8 cellular contexts compared by ENCODE assay signal in the genomic region with DNA sequence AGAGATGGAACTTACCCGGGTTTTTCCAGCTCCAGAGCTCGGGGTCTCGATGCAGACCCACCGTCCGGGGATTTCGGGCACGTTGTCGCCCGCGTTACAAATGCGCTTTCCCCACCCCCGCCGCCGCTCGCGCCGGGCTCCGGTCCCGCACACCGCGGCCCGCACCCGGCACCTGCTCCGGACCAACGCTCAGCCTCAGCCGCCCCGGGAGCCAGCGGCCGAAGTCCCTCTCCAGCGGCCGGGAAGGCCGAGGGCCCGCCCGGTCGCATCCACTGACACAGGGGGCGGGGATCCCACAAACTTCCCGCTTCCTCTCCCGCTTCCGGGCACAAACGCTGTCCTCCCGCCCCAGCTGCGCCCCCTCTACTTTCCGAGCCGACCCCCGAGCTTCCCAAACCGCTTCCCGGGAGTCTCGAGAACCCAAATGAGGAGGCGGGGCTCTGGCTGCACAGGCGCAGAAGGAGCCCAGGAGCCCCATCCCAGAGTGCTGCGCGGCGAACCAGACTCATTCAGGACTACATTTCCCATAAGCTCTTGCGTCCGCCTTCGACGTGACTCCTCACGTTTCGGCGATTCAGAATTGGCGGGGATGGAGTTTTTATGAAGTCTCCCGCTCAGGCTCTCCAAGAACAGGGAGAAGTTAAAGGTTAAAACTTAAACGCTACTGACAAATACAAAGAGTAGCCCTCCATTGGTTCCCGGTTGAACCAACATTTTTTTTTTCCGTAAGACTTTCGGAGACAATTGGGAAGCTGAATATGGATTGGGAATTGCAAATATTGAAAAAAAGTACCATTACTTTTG. TPM values are rescaled to one million over a fixed set of nuclear protein-coding genes. Genes with fewer than 3 reads are reported as not detected.
DNase-seq lines count a peak whose midpoint lies in the region; TF ChIP-seq lines count a peak whose summit lies in the region.

A gene (minus strand): TSS at position 442 of the 804 bp plus-strand sequence. CDS start 2,553 bp downstream, outside the sequence.

- TF ChIP-seq CTCF in neutrophil (IDR thresholded peaks at IDR 0.05) = peak; percentile 16

- H3K9me3 Mint-ChIP-seq in activated naive CD4-positive, alpha-beta T cell treated with anti-CD3 and anti-CD28 coated beads for 36 hours = no peaks in the 10 kb centered on the region

- H3K4me3 ChIP-seq in SJSA1 = peak within 1 kb of the TSS; percentile 65
- peak within 1 kb of the TSS; percentile 77 to 97 for H3K4me3 ChIP-seq in neutrophil (ENCODE audit: low read depth in 1 of 2, low read length in 1 of 2)

- H3K27me3 Mint-ChIP-seq in activated naive CD4-positive, alpha-beta T cell treated with anti-CD3 and anti-CD28 coated beads for 36 hours (ENCODE audit: low read depth) = peaks cover 8% of the 10 kb centered on the region

- peaks cover 35% of the 10 kb centered on the region for H3K4me1 Mint-ChIP-seq in activated naive CD4-positive, alpha-beta T cell treated with anti-CD3 and anti-CD28 coated beads for 36 hours (ENCODE audit: low read depth)

- DNase-seq in GF-D8 (lab: John Stamatoyannopoulos, UW) (peak; percentile 85), HEK293T (ENCODE audit: extremely low spot score) (peak; percentile 93), MV-4-11 (lab: John Stamatoyannopoulos, UW) (peak; percentile 89), SJSA1 (ENCODE audit: low read depth in 1 of 2, low spot score in 2 of 2) (peak; percentile 79 to 89), germinal center (ENCODE audit: low spot score) (peak; percentile 87), substantia nigra (lab: John Stamatoyannopoulos, UW) (peak; percentile 52 to 94 (median 88))
- DNase-seq in activated naive CD4-positive, alpha-beta T cell treated with anti-CD3 and anti-CD28 coated beads for 36 hours = peak; percentile 91

- H3K9me3 ChIP-seq in SJSA1 (replicated peaks) = peaks cover 4% of the 10 kb centered on the region; the same call in 1 of the 2 replicates
- H3K9me3 ChIP-seq in neutrophil = no peaks in the 10 kb centered on the region

- CTCF ChIA-PET in HEK293T (lab: Yijun Ruan, JAX) = interaction anchor here (0.6 to 0.7 kb wide), 2 partner anchors 32 to 187 kb away, joined by 4 to 5 read pairs; no protein-coding TSS in a partner anchor
- CTCF ChIA-PET in activated naive CD4-positive, alpha-beta T cell treated with anti-CD3 and anti-CD28 coated beads for 36 hours (lab: Charles Lee) = interaction anchor here (0.6 to 0.8 kb wide), 3 partner anchors 39 to 758 kb away, joined by 3 to 4 read pairs (median 4); no protein-coding TSS in a partner anchor

- POLR2A ChIA-PET in HEK293T (lab: Yijun Ruan, JAX) = interaction anchor here (0.7 to 1.9 kb wide), 8 partner anchors 9 to 779 kb away, joined by 3 to 6 read pairs (median 3); a partner anchor contains a TSS

- H3K36me3 ChIP-seq in SJSA1 (peaks cover 5% of the 10 kb centered on the region; the same call in 1 of the 2 replicates), neutrophil (no peaks in the 10 kb centered on the region)

- H3K4me1 ChIP-seq in SJSA1 (replicated peaks) (peaks cover 20% of the 10 kb centered on the region), neutrophil (ENCODE audit: control insufficient read depth in 1 of 2, insufficient read depth in 1 of 2, low read depth in 1 of 2, low read length in 1 of 2) (peaks cover 15 to 21% of the 10 kb centered on the region in 2 experiments)

- peaks cover 10% of the 10 kb centered on the region for H3K36me3 Mint-ChIP-seq in activated naive CD4-positive, alpha-beta T cell treated with anti-CD3 and anti-CD28 coated beads for 36 hours (ENCODE audit: low read depth)

- peak within 1 kb of the TSS; percentile 97 for H3K27ac Mint-ChIP-seq in activated naive CD4-positive, alpha-beta T cell treated with anti-CD3 and anti-CD28 coated beads for 36 hours

- intact Hi-C loops in activated naive CD4-positive, alpha-beta T cell treated with anti-CD3 and anti-CD28 coated beads for 36 hours (cut with micrococcal nuclease) = loop anchor here (1.0 to 10.0 kb wide), 8 partner anchors 21 to 1001 kb away; a partner anchor contains a TSS

- peak within 1 kb of the TSS; percentile 100 for H3K4me3 Mint-ChIP-seq in activated naive CD4-positive, alpha-beta T cell treated with anti-CD3 and anti-CD28 coated beads for 36 hours

- H3K27ac ChIP-seq in SJSA1 (no peak within 1 kb of the TSS), neutrophil (peak within 1 kb of the TSS; percentile 43), substantia nigra (ENCODE audit: low read depth, low read length, poor library complexity, severe bottlenecking) (peak within 1 kb of the TSS; percentile 69)

- H3K27me3 ChIP-seq in SJSA1 (replicated peaks) (0 out of 2 replicates have a peak, but pooled peaks cover 3% of the 10 kb centered on the region), neutrophil (peaks cover 19% of the 10 kb centered on the region)

TF ChIP-seq in HEK293T, 16 proteins besides CTCF, POLR2A, EP300 and RAD21:
- no peak for TF ChIP-seq NFRKB (IDR thresholded peaks at IDR 0.05)
- peak; percentile 97 for TF ChIP-seq L3MBTL2 (conservative IDR thresholded peaks at IDR 0.05)

RNA-seq across cellular contexts. Expression of the gene that starts here (rescaled TPM):
- 1.6 and 6.8 TPM in 2 replicates for total RNA-seq in SJSA1 (2014; rRNA removed; shearing (Covaris generic))
- 1 to 10 TPM; 2.2 to 2.8 TPM for total RNA-seq in activated naive CD4-positive, alpha-beta T cell treated with anti-CD3 and anti-CD28 coated beads for 36 hours
